1 cellular context compared by ENCODE assay signal in genomic region chr2:105744909-105745853, GRCh38.
TF ChIP-seq lines count a peak whose summit lies in the region.

TSS of gene NCK2 (plus strand) at chr2:105744912. CDS start at chr2:105855064, 110,152 bp downstream.

TF ChIP-seq in IMR-90, 13 proteins besides CTCF, POLR2A, EP300 and RAD21 (continued from another document):
- TF ChIP-seq USF2 (IDR thresholded peaks at IDR 0.05; ENCODE audit: low read depth, low read length) = no peak
- no peak for TF ChIP-seq FOS (IDR thresholded peaks at IDR 0.05; ENCODE audit: low read depth, low read length)
TF ChIP-seq in IMR-90: peak in this region for 0.
